ENCODE assay signal across 23 cellular contexts in the genomic region with DNA sequence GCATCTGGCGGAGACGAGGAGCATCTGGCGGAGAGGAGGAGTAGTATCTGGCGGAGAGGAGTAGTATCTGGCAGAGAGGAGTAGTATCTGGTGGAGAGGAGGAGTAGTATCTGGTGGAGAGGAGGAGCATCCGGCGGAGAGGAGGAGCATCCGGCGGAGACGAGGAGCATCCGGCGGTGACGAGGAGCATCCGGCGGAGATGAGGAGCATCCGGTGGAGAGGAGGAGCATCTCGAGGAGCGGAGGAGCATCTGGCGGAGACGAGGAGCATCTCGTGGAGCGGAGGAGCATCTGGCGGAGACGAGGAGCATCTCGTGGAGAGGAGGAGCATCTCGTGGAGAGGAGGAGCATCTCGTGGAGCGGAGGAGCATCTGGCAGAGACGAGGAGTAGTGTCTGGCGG. TPM values are rescaled to one million over a fixed set of nuclear protein-coding genes. Genes with fewer than 3 reads are reported as not detected.
DNase-seq lines count a peak whose midpoint lies in the region; ATAC-seq, FAIRE-seq and TF ChIP-seq lines count a peak whose summit lies in the region.
"Had no signal": no experiment of that assay in that cellular context is flagged by ENCODE, and none has a peak within 500 bp of the region (broad histone marks: within the 10 kb centered on the region; RNA-seq: fewer than 3 reads in every experiment).

No MANE protein-coding gene starts in this region.

- H3K36me3 Mint-ChIP-seq in HFFc6 (ENCODE audit: low read depth), result peaks cover 51% of the 10 kb centered on the region

- H3K4me3 Mint-ChIP-seq in HFFc6, result peak overlapping the region; percentile 46; the same call in 1 of the 2 replicates
- H3K4me3 Mint-ChIP-seq: IgD-negative memory B cell had no signal

- no peak overlapping the region for H3K9ac ChIP-seq in kidney (ENCODE audit: low read length in 2 of 2)

- H3K9me3 ChIP-seq in heart right ventricle (peaks cover 0 to 13% (median 5%) of the 10 kb centered on the region in 11 donors), kidney (ENCODE audit: control insufficient read depth in 1 of 2, low read length in 2 of 2) (peaks cover 0 to 8% of the 10 kb centered on the region in 2 donors)

- TF ChIP-seq CTCF in heart right ventricle (IDR thresholded peaks at IDR 0.05) (no peak), HFFc6 (IDR thresholded peaks at IDR 0.05) (no peak), kidney (IDR thresholded peaks at IDR 0.05; ENCODE audit: borderline replicate concordance, extremely low read depth, insufficient read depth) (no peak)

- intact Hi-C loops in Right ventricle myocardium superior (cut with DNase I) (no loop called here), heart right ventricle (cut with DNase I) (no loop called here), kidney (cut with DNase I) (no loop called here), posterior vena cava (cut with DNase I) (no loop called here)

- no peak overlapping the region for H3K27ac Mint-ChIP-seq in HFFc6
- H3K27ac Mint-ChIP-seq: IgD-negative memory B cell had no signal

- no peaks in the 10 kb centered on the region for H3K27me3 ChIP-seq in heart right ventricle
- H3K27me3 ChIP-seq: SJCRH30 had no signal

- DNase-seq in Right ventricle myocardium superior (peak; percentile 20), heart right ventricle (no peak), HFFc6 (no peak), kidney (peak; percentile 43), posterior vena cava (ENCODE audit: low spot score) (peak; percentile 24), AG20443 (ENCODE audit: low spot score) (no peak), T1000 (lab: John Stamatoyannopoulos, UW) (no peak), substantia nigra (lab: John Stamatoyannopoulos, UW) (no peak)
- DNase-seq: GOT3, MV-4-11, NCI-H1105 treated with DMSO at 0.1 percent for 48 hours, NCI-H2081, NCI-H2171 treated with DMSO at 0.1 percent for 48 hours, NCI-H524 treated with DMSO at 0.1 percent for 48 hours, NCI-H82, SJCRH30 had no signal

- H3K4me3 ChIP-seq in heart right ventricle, result no peak overlapping the region
- H3K4me3 ChIP-seq in kidney (ENCODE audit: low read length in 2 of 2), result no peak overlapping the region
- H3K4me3 ChIP-seq: SJCRH30 had no signal

- H3K4me1 ChIP-seq in heart right ventricle, result peaks cover 0 to 15% (median 9%) of the 10 kb centered on the region in 9 donors
- H3K4me1 ChIP-seq in kidney (ENCODE audit: control insufficient read depth in 1 of 2, insufficient read depth in 1 of 2, low read depth in 1 of 2, low read length in 2 of 2), result no peaks in the 10 kb centered on the region

- H3K36me3 ChIP-seq in heart right ventricle (peaks cover 0 to 9% (median 0%) of the 10 kb centered on the region in 9 donors), kidney (ENCODE audit: control insufficient read depth in 1 of 2, insufficient read depth in 2 of 2, low read length in 2 of 2) (no peaks in the 10 kb centered on the region)
- H3K36me3 ChIP-seq: SJCRH30 had no signal

- H3K9me3 Mint-ChIP-seq in HFFc6, result peaks cover 14% of the 10 kb centered on the region

- WGBS in heart right ventricle, 2 donors, result 93 to 97% methylated on average over 29 of the region's 29 CpGs

- H3K27me3 Mint-ChIP-seq in HFFc6 (ENCODE audit: insufficient read depth), result peaks cover 23% of the 10 kb centered on the region
- H3K27me3 Mint-ChIP-seq: IgD-negative memory B cell had no signal

- peaks cover 6% of the 10 kb centered on the region; the same call in 1 of the 2 replicates for H3K4me1 Mint-ChIP-seq in HFFc6 (ENCODE audit: low read depth)

- ATAC-seq in Right ventricle myocardium superior (ENCODE audit: poor library complexity), result no peak
- ATAC-seq in heart right ventricle, result no peak
- ATAC-seq: HCT116, Panc1 had no signal

- H3K27ac ChIP-seq in heart right ventricle (no peak overlapping the region), kidney (ENCODE audit: low read depth in 2 of 2, low read length in 2 of 2) (no peak overlapping the region), substantia nigra (ENCODE audit: low read depth, low read length, poor library complexity, severe bottlenecking) (no peak overlapping the region)
- H3K27ac ChIP-seq: C4-2B, SJCRH30 had no signal

- FAIRE-seq in kidney (lab: Jason Lieb, UNC), result no peak
- FAIRE-seq: G401.6, GM12892 had no signal

RNA-seq across cellular contexts. Expression of a gene that starts 18.6 kb away (rescaled TPM):
- total RNA-seq in Right ventricle myocardium superior, result 0.32 TPM
- total RNA-seq in heart right ventricle, result under 1 TPM; 0.15 to 0.80 (median 0.23) TPM
- polyA plus RNA-seq in heart right ventricle, result under 1 TPM; 0.09 to 0.37 TPM
- 1 to 10 TPM; 1.4 to 2.5 (median 2.0) TPM for total RNA-seq in HFFc6 (2021; fragmentation: NEBNext Ultra II Directional; extraction: Animal tissue kit (Norgen Biotek cat#: 25700))
- total RNA-seq in kidney, result 1.1 TPM
- not detected for polyA plus RNA-seq in kidney (ENCODE audit: insufficient read depth, low read depth, low replicate concordance)
- total RNA-seq in posterior vena cava, result 1 to 10 TPM; 1.2 to 1.9 TPM
- total RNA-seq: Daoy had no signal

Comparison
In these comparisons a context has a peak if more than half of its experiments do, and no peak if none do; other contexts are left out.
1. DNase-seq: peak in Right ventricle myocardium superior (single experiment), kidney (single experiment) and posterior vena cava (single experiment); none in heart right ventricle (0 of 2), HFFc6 (single experiment), AG20443 (single experiment), T1000 (single experiment) and substantia nigra (0 of 49).